18 cellular contexts compared by ENCODE assay signal in genomic region chr1:117581391-117581943, GRCh38.
"Had no signal": no experiment of that assay in that cellular context is flagged by ENCODE, and none has a peak within 500 bp of the region (broad histone marks: within the 10 kb centered on the region; RNA-seq: fewer than 3 reads in every experiment).

No MANE protein-coding gene starts in this region.

- H3K27me3 Mint-ChIP-seq: naive B cell; stimulated activated naive B cell treated with anti-CD40 and anti-IgM and Interleukin-4, amounts not matched to agents 10 μg/mL and 1 μg/mL and 100 μg/mL, for 72 hours; stimulated activated naive CD8-positive, alpha-beta T cell treated with anti-CD3 and anti-CD28 coated beads, Interleukin-15, Interleukin-2, amounts not matched to agents 100 ng/mL and 50 ng/mL, for 24 hours had no signal

- H3K9me3 ChIP-seq: gastrocnemius medialis, lower lobe of right lung, mucosa of descending colon, prostate gland, right atrium auricular region, transverse colon had no signal

- H3K4me1 Mint-ChIP-seq: stimulated activated naive B cell treated with anti-CD40 and anti-IgM and Interleukin-4, amounts not matched to agents 10 μg/mL and 1 μg/mL and 100 μg/mL, for 72 hours had no signal

- H3K27ac Mint-ChIP-seq: stimulated activated naive B cell treated with anti-CD40 and anti-IgM and Interleukin-4, amounts not matched to agents 10 μg/mL and 1 μg/mL and 100 μg/mL, for 72 hours; stimulated activated naive CD8-positive, alpha-beta T cell treated with anti-CD3 and anti-CD28 coated beads, Interleukin-15, Interleukin-2, amounts not matched to agents 100 ng/mL and 50 ng/mL, for 24 hours had no signal

- ATAC-seq: gastrocnemius medialis; left ventricle myocardium superior; lower lobe of right lung; mucosa of descending colon; sciatic nerve; stimulated activated naive B cell treated with anti-CD40 and anti-IgM and Interleukin-4, amounts not matched to agents 10 μg/mL and 1 μg/mL and 100 μg/mL, for 72 hours had no signal

- H3K27ac ChIP-seq: dorsolateral prefrontal cortex, epithelial cell of prostate, gastrocnemius medialis, lower lobe of right lung, prostate gland, right atrium auricular region, transverse colon had no signal

- H3K4me3 ChIP-seq: dorsolateral prefrontal cortex, gastrocnemius medialis, lower lobe of right lung, mucosa of descending colon, prostate gland, right atrium auricular region, transverse colon had no signal

- H3K36me3 Mint-ChIP-seq: stimulated activated naive B cell treated with anti-CD40 and anti-IgM and Interleukin-4, amounts not matched to agents 10 μg/mL and 1 μg/mL and 100 μg/mL, for 72 hours had no signal

- H3K4me3 Mint-ChIP-seq: naive B cell; nephron progenitor cell; stimulated activated naive B cell treated with anti-CD40 and anti-IgM and Interleukin-4, amounts not matched to agents 10 μg/mL and 1 μg/mL and 100 μg/mL, for 72 hours; stimulated activated naive CD8-positive, alpha-beta T cell treated with anti-CD3 and anti-CD28 coated beads, Interleukin-15, Interleukin-2, amounts not matched to agents 100 ng/mL and 50 ng/mL, for 24 hours had no signal

- H3K36me3 ChIP-seq: gastrocnemius medialis, lower lobe of right lung, prostate gland, right atrium auricular region, transverse colon had no signal

- H3K27me3 ChIP-seq: dorsolateral prefrontal cortex, gastrocnemius medialis, right atrium auricular region, transverse colon had no signal

- DNase-seq: dorsolateral prefrontal cortex; effector CD4-positive, alpha-beta T cell; foreskin fibroblast; left ventricle myocardium superior; lower lobe of right lung; mucosa of descending colon; naive B cell; nephron progenitor cell; nucleus accumbens; stimulated activated CD4-positive, alpha-beta T cell treated with anti-CD3 and anti-CD28 coated beads, Interleukin-4, amount 100 ng/mL, for 4 hours; stimulated activated naive B cell treated with anti-CD40 and anti-IgM and Interleukin-4, amounts not matched to agents 10 μg/mL and 1 μg/mL and 100 μg/mL, for 72 hours; transverse colon had no signal

- H3K4me1 ChIP-seq: lower lobe of right lung, prostate gland, right atrium auricular region, transverse colon had no signal

- H3K9me3 Mint-ChIP-seq: nephron progenitor cell; stimulated activated naive CD8-positive, alpha-beta T cell treated with anti-CD3 and anti-CD28 coated beads, Interleukin-15, Interleukin-2, amounts not matched to agents 100 ng/mL and 50 ng/mL, for 24 hours had no signal
